Comparison of ENCODE assay signal across 8 cellular contexts in genomic region chr3:25856902-25857518, GRCh38.
DNase-seq lines count a peak whose midpoint lies in the region; ATAC-seq and TF ChIP-seq lines count a peak whose summit lies in the region.

No MANE protein-coding gene starts in this region.

- no peaks in the 10 kb centered on the region for H3K27me3 ChIP-seq in tibial artery

- no peak overlapping the region for H3K27ac Mint-ChIP-seq in activated B cell treated with CpG ODN at 0.5 μM for 24 hours

- no peaks in the 10 kb centered on the region for H3K27me3 Mint-ChIP-seq in activated B cell treated with CpG ODN at 0.5 μM for 24 hours

- ATAC-seq in GM18505 (IDR thresholded peaks at IDR 0.05; ENCODE audit: unreplicated experiment) (peak; percentile 90), HG02763 (IDR thresholded peaks at IDR 0.05; ENCODE audit: unreplicated experiment) (peak; percentile 85), activated B cell treated with CpG ODN at 0.5 μM for 24 hours (ENCODE audit: low read depth) (peak; percentile 71)

- H3K36me3 ChIP-seq in tibial artery, result no peaks in the 10 kb centered on the region

- H3K27ac ChIP-seq in C4-2B (no peak overlapping the region), tibial artery (no peak overlapping the region)

- POLR2A ChIA-PET in activated B cell treated with CpG ODN at 0.5 μM for 24 hours (lab: Charles Lee), result interaction anchor here (1.0 kb wide), 1 partner anchor 195 kb away, joined by 3 read pairs; no protein-coding TSS in a partner anchor

- H3K4me3 Mint-ChIP-seq in activated B cell treated with CpG ODN at 0.5 μM for 24 hours, result no peak overlapping the region

- TF ChIP-seq CTCF in C4-2B (conservative IDR thresholded peaks at IDR 0.05) (peak; percentile 77), activated B cell treated with CpG ODN at 0.5 μM for 24 hours (IDR thresholded peaks at IDR 0.05) (peak; percentile 92), tibial artery (IDR thresholded peaks at IDR 0.05) (peak; percentile 45 to 61)

- no peak for TF ChIP-seq POLR2A in GM18505 (IDR thresholded peaks at IDR 0.05; ENCODE audit: borderline replicate concordance, extremely low read depth, insufficient read depth, insufficient read length)

- DNase-seq in NCI-H1048 (lab: John Stamatoyannopoulos, UW) (peak; percentile 2), activated B cell treated with CpG ODN at 0.5 μM for 24 hours (no peak), iPS-NIHi11 (ENCODE audit: low spot score) (peak; percentile 44), tibial artery (no peak)
- no peak for DNase-seq in stimulated activated CD4-positive, alpha-beta T cell treated with anti-CD3 and anti-CD28 coated beads, Interleukin-15, amount 100 ng/mL, for 24 hours

- H3K36me3 Mint-ChIP-seq in activated B cell treated with CpG ODN at 0.5 μM for 24 hours (ENCODE audit: low read depth), result no peaks in the 10 kb centered on the region

- no peaks in the 10 kb centered on the region for H3K9me3 ChIP-seq in tibial artery

- CTCF ChIA-PET in activated B cell treated with CpG ODN at 0.5 μM for 24 hours (lab: Charles Lee), result interaction anchor here (0.7 to 10.8 kb wide), 12 partner anchors 11 to 207 kb away, joined by 3 to 197 read pairs (median 4); partner anchors contain the start of gene NGLY1

- H3K4me3 ChIP-seq in tibial artery, result no peak overlapping the region

- H3K4me1 ChIP-seq in tibial artery, result peaks cover 0 to 11% (median 0%) of the 10 kb centered on the region in 4 donors

- H3K9me3 Mint-ChIP-seq in activated B cell treated with CpG ODN at 0.5 μM for 24 hours, result peaks cover 7% of the 10 kb centered on the region

- H3K4me1 Mint-ChIP-seq in activated B cell treated with CpG ODN at 0.5 μM for 24 hours, result no peaks in the 10 kb centered on the region

- intact Hi-C loops in activated B cell treated with CpG ODN at 0.5 μM for 24 hours (cut with micrococcal nuclease) (loop anchor here (1.0 to 5.0 kb wide), 5 partner anchors 74 to 209 kb away; partner anchors contain the start of gene NGLY1), tibial artery (cut with DNase I; ENCODE audit: low total_unique reads) (loop anchor here (5.0 kb wide), 1 partner anchor 210 kb away; no protein-coding TSS in a partner anchor)

Comparison
In these comparisons a context has a peak if more than half of its experiments do, and no peak if none do; other contexts are left out.
1. DNase-seq: peak in NCI-H1048 (single experiment) and iPS-NIHi11 (single experiment); none in activated B cell treated with CpG ODN at 0.5 μM for 24 hours (single experiment), tibial artery (0 of 2) and stimulated activated CD4-positive, alpha-beta T cell treated with anti-CD3 and anti-CD28 coated beads, Interleukin-15, amount 100 ng/mL, for 24 hours (single experiment).
2. Peak in every context shown above with its lines, with median percentiles within 50 percentile points of each other: CTCF ChIP-seq and ATAC-seq.